In the genomic region with DNA sequence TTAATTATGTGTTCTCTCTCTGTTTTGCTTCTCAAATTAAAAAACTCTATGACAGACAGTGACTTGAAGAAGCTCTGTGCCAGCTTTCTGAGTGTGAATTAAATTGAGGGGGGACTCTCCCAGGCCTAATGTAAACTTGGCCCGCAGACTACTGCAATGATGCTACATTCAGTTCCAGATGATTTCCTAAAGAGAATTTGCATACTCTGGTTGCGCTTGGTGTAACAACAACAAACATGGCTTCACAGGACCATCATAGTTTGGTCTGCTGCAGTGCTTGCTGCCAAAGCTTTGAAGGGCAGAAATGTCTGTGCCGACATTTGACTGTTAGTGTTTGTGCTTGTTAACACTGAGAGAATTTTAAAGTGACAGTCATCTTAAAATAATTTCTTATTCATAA, we compare ENCODE assay signal across 12 cellular contexts. TPM values are rescaled to one million over a fixed set of nuclear protein-coding genes. Genes with fewer than 3 reads are reported as not detected.
DNase-seq lines count a peak whose midpoint lies in the region; ATAC-seq lines count a peak whose summit lies in the region.
"Had no signal": no experiment of that assay in that cellular context is flagged by ENCODE, and none has a peak within 500 bp of the region (broad histone marks: within the 10 kb centered on the region; RNA-seq: fewer than 3 reads in every experiment).

No MANE protein-coding gene starts in this region.

- H3K9me3 ChIP-seq in T-helper 17 cell (ENCODE audit: control insufficient read depth, low read length, poor library complexity, severe bottlenecking): no peaks in the 10 kb centered on the region
- H3K9me3 ChIP-seq: tibial nerve had no signal

- H3K4me1 Mint-ChIP-seq in T-helper 17 cell: peaks cover 7% of the 10 kb centered on the region
- H3K4me1 Mint-ChIP-seq in stimulated activated memory B cell treated with anti-CD40 and anti-IgM and Interleukin-4, amounts not matched to agents 10 μg/mL and 1 μg/mL and 100 μg/mL, for 72 hours: peaks cover 12% of the 10 kb centered on the region

- no peaks in the 10 kb centered on the region for H3K36me3 Mint-ChIP-seq in T-helper 17 cell (ENCODE audit: low read depth)
- no peaks in the 10 kb centered on the region for H3K36me3 Mint-ChIP-seq in stimulated activated memory B cell treated with anti-CD40 and anti-IgM and Interleukin-4, amounts not matched to agents 10 μg/mL and 1 μg/mL and 100 μg/mL, for 72 hours
- H3K36me3 Mint-ChIP-seq: activated naive CD8-positive, alpha-beta T cell had no signal

- peak overlapping the region; percentile 73 for H3K27ac Mint-ChIP-seq in T-helper 17 cell
- peak overlapping the region; percentile 72 for H3K27ac Mint-ChIP-seq in stimulated activated memory B cell treated with anti-CD40 and anti-IgM and Interleukin-4, amounts not matched to agents 10 μg/mL and 1 μg/mL and 100 μg/mL, for 72 hours
- H3K27ac Mint-ChIP-seq: T-helper 2 cell treated with Interferon-gamma antibody and Interleukin-4, amounts not matched to agents 5 μg/mL and 100 μg/mL, for 36 hours had no signal

- H3K4me3 Mint-ChIP-seq in T-helper 17 cell: no peak overlapping the region
- H3K4me3 Mint-ChIP-seq in stimulated activated memory B cell treated with anti-CD40 and anti-IgM and Interleukin-4, amounts not matched to agents 10 μg/mL and 1 μg/mL and 100 μg/mL, for 72 hours: no peak overlapping the region
- H3K4me3 Mint-ChIP-seq: activated naive CD8-positive, alpha-beta T cell; T-helper 2 cell treated with Interferon-gamma antibody and Interleukin-4, amounts not matched to agents 5 μg/mL and 100 μg/mL, for 36 hours had no signal

- ATAC-seq in HG02852 (IDR thresholded peaks at IDR 0.05; ENCODE audit: unreplicated experiment): peak; percentile 83
- ATAC-seq in T-helper 17 cell: peak; percentile 21
- ATAC-seq in stimulated activated memory B cell treated with anti-CD40 and anti-IgM and Interleukin-4, amounts not matched to agents 10 μg/mL and 1 μg/mL and 100 μg/mL, for 72 hours: peak; percentile 91

- no peaks in the 10 kb centered on the region for H3K9me3 Mint-ChIP-seq in stimulated activated memory B cell treated with anti-CD40 and anti-IgM and Interleukin-4, amounts not matched to agents 10 μg/mL and 1 μg/mL and 100 μg/mL, for 72 hours
- H3K9me3 Mint-ChIP-seq: T-helper 2 cell treated with Interferon-gamma antibody and Interleukin-4, amounts not matched to agents 5 μg/mL and 100 μg/mL, for 36 hours had no signal

- H3K27me3 Mint-ChIP-seq in T-helper 17 cell: no peaks in the 10 kb centered on the region
- H3K27me3 Mint-ChIP-seq in stimulated activated memory B cell treated with anti-CD40 and anti-IgM and Interleukin-4, amounts not matched to agents 10 μg/mL and 1 μg/mL and 100 μg/mL, for 72 hours: no peaks in the 10 kb centered on the region
- H3K27me3 Mint-ChIP-seq: activated naive CD8-positive, alpha-beta T cell had no signal

- DNase-seq in DMS79 (lab: John Stamatoyannopoulos, UW) (peak; percentile 3), DMS79 treated with DMSO at 0.1 percent for 48 hours (lab: John Stamatoyannopoulos, UW) (no peak), T-helper 17 cell (no peak), SKM-1 treated with dmso at 0.1 percent for 144 hours (lab: John Stamatoyannopoulos, UW; ENCODE audit: unreplicated experiment) (no peak), MV-4-11 (lab: John Stamatoyannopoulos, UW) (no peak)
- no peak for DNase-seq in activated effector memory CD4-positive, alpha-beta T cell treated with anti-CD3 and anti-CD28 coated beads, Interleukin-2, amount 50 U/mL, for 16 hours
- DNase-seq: NCI-H1694 had no signal

RNA-seq across cellular contexts. Expression of a gene that starts 25.0 kb away (rescaled TPM):
- 1 to 10 TPM; 1.2 to 1.3 TPM for total RNA-seq in T-helper 17 cell

Comparison
In these comparisons a context has a peak if more than half of its experiments do, and no peak if none do; other contexts are left out.
1. ATAC-seq: peak in every context shown above with its lines; median percentile 91 in stimulated activated memory B cell treated with anti-CD40 and anti-IgM and Interleukin-4, amounts not matched to agents 10 μg/mL and 1 μg/mL and 100 μg/mL, for 72 hours; 83 in HG02852; 21 in T-helper 17 cell.